In genomic region chr11:16992846-16993245, GRCh38 we compare ENCODE assay signal across 27 cellular contexts.
"Had no signal": no experiment of that assay in that cellular context is flagged by ENCODE, and none has a peak within 500 bp of the region (broad histone marks: within the 10 kb centered on the region; RNA-seq: fewer than 3 reads in every experiment).

No MANE protein-coding gene starts in this region.

- FAIRE-seq: TTC549 had no signal

- H3K36me3 ChIP-seq: cardiac muscle cell, heart left ventricle, lower lobe of right lung, neutrophil, prostate gland, suprapubic skin, uterus had no signal

- H3K36me3 Mint-ChIP-seq: activated naive CD8-positive, alpha-beta T cell; brain; natural killer cell treated with Interleukin-12 subunit alpha and Interleukin-12 subunit beta and Interleukin-15 and Interleukin-18, amount 100 ng/mL, for 72 hours; stimulated activated naive B cell treated with anti-CD40 and anti-IgM and Interleukin-4, amounts not matched to agents 10 μg/mL and 1 μg/mL and 100 μg/mL, for 72 hours had no signal

- H3K27ac ChIP-seq: cardiac muscle cell, heart left ventricle, lower lobe of right lung, neutrophil, prostate gland, suprapubic skin, uterus, VCaP had no signal

- H3K4me3 ChIP-seq: cardiac muscle cell, heart left ventricle, lower lobe of right lung, prostate gland, suprapubic skin, tibial nerve, uterus had no signal

- H3K27ac Mint-ChIP-seq: activated naive CD8-positive, alpha-beta T cell; natural killer cell treated with Interleukin-12 subunit alpha and Interleukin-12 subunit beta and Interleukin-15 and Interleukin-18, amount 100 ng/mL, for 72 hours; stimulated activated naive B cell treated with anti-CD40 and anti-IgM and Interleukin-4, amounts not matched to agents 10 μg/mL and 1 μg/mL and 100 μg/mL, for 72 hours had no signal

- ATAC-seq: effector memory CD8-positive, alpha-beta T cell; heart left ventricle; natural killer cell treated with Interleukin-12 subunit alpha and Interleukin-12 subunit beta and Interleukin-15 and Interleukin-18, amount 100 ng/mL, for 72 hours; stimulated activated naive B cell treated with anti-CD40 and anti-IgM and Interleukin-4, amounts not matched to agents 10 μg/mL and 1 μg/mL and 100 μg/mL, for 72 hours had no signal

- H3K27me3 ChIP-seq: cardiac muscle cell, heart left ventricle, neutrophil, suprapubic skin, tibial nerve, uterus had no signal

- H3K9me3 Mint-ChIP-seq: brain; effector memory CD8-positive, alpha-beta T cell; natural killer cell treated with Interleukin-12 subunit alpha and Interleukin-12 subunit beta and Interleukin-15 and Interleukin-18, amount 100 ng/mL, for 72 hours; stimulated activated naive B cell treated with anti-CD40 and anti-IgM and Interleukin-4, amounts not matched to agents 10 μg/mL and 1 μg/mL and 100 μg/mL, for 72 hours had no signal

- H3K9me3 ChIP-seq: heart left ventricle, lower lobe of right lung, neutrophil, prostate gland, suprapubic skin, tibial nerve, uterus had no signal

- H3K27me3 Mint-ChIP-seq: activated naive CD8-positive, alpha-beta T cell; brain; effector memory CD8-positive, alpha-beta T cell; natural killer cell treated with Interleukin-12 subunit alpha and Interleukin-12 subunit beta and Interleukin-15 and Interleukin-18, amount 100 ng/mL, for 72 hours; stimulated activated naive B cell treated with anti-CD40 and anti-IgM and Interleukin-4, amounts not matched to agents 10 μg/mL and 1 μg/mL and 100 μg/mL, for 72 hours had no signal

- H3K4me1 ChIP-seq: prostate gland, uterus had no signal

- H3K4me3 Mint-ChIP-seq: activated naive CD8-positive, alpha-beta T cell; brain; effector memory CD8-positive, alpha-beta T cell; natural killer cell treated with Interleukin-12 subunit alpha and Interleukin-12 subunit beta and Interleukin-15 and Interleukin-18, amount 100 ng/mL, for 72 hours; stimulated activated naive B cell treated with anti-CD40 and anti-IgM and Interleukin-4, amounts not matched to agents 10 μg/mL and 1 μg/mL and 100 μg/mL, for 72 hours had no signal

- DNase-seq: activated CD4-positive, alpha-beta T cell treated with anti-CD3 and anti-CD28 coated beads for 48 hours; activated CD4-positive, alpha-beta T cell treated with anti-CD3 and anti-CD28 coated beads, Interleukin-2, amount 50 U/mL, for 48 hours; activated CD8-positive, alpha-beta memory T cell treated with anti-CD3 and anti-CD28 coated beads for 24 hours; activated effector memory CD4-positive, alpha-beta T cell treated with Interleukin-2 at 50 U/mL for 16 hours; activated naive CD4-positive, alpha-beta T cell treated with Interleukin-2 at 50 U/mL for 16 hours; anterior cingulate cortex; cortex of kidney; effector memory CD8-positive, alpha-beta T cell; heart left ventricle; lower lobe of right lung; mesendoderm; retina; stimulated activated CD4-positive, alpha-beta T cell treated with anti-CD3 and anti-CD28 coated beads, Interleukin-15, amount 100 ng/mL, for 24 hours; stimulated activated CD4-positive, alpha-beta T cell treated with anti-CD3 and anti-CD28 coated beads, Interleukin-2, amount 100 ng/mL, for 24 hours; stimulated activated naive B cell treated with anti-CD40 and anti-IgM and Interleukin-4, amounts not matched to agents 10 μg/mL and 1 μg/mL and 100 μg/mL, for 72 hours; T-helper 1 cell; uterus had no signal
